ENCODE assay signal across 23 cellular contexts in the genomic region with DNA sequence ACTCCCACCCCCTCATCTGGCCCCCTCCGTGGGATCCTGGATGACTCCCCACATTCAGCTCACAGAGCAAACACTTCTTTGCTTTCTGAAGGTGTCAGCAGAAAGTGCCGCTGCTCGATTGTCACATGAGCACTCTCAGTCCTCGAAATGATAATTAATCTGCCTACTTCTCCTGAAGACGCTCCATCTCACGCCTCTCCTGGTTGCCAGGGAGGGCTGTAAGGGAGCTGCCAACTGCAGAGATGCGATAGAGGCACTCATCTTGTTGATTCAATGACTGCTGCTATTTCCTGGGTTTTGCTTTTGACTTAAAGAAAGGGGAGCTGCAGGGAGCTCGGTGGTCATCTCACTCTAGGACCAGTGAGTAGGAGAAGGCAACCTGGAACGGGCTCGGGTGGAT.
DNase-seq lines count a peak whose midpoint lies in the region; ATAC-seq, FAIRE-seq and TF ChIP-seq lines count a peak whose summit lies in the region.
"Had no signal": no experiment of that assay in that cellular context is flagged by ENCODE, and none has a peak within 500 bp of the region (broad histone marks: within the 10 kb centered on the region; RNA-seq: fewer than 3 reads in every experiment).

No MANE protein-coding gene starts in this region.

- H3K4me3 Mint-ChIP-seq in stimulated activated effector memory CD8-positive, alpha-beta T cell treated with anti-CD3 and anti-CD28 coated beads, Interleukin-12 subunit alpha, Interleukin-12 subunit beta, amount 100 ng/mL, for 72 hours: no peak overlapping the region
- H3K4me3 Mint-ChIP-seq: activated CD8-positive, alpha-beta T cell treated with anti-CD3 and anti-CD28 coated beads, Interleukin-2, amount 10 ng/mL, durations not matched to agents 7 days and 5 days; activated naive CD8-positive, alpha-beta T cell treated with anti-CD3 and anti-CD28 coated beads for 36 hours; activated T-cell treated with anti-CD3 and anti-CD28 coated beads, Interleukin-2, amount 50 U/mL, for 72 hours; natural killer cell treated with Interleukin-12 subunit alpha and Interleukin-12 subunit beta and Interleukin-15 and Interleukin-18, amount 100 ng/mL, for 72 hours had no signal

- H3K27ac ChIP-seq in coronary artery: no peak overlapping the region
- H3K27ac ChIP-seq: A549, breast epithelium, heart right ventricle, vagina had no signal

- H3K4me3 ChIP-seq in coronary artery: no peak overlapping the region
- H3K4me3 ChIP-seq: A549, breast epithelium, heart right ventricle, vagina had no signal

- no peaks in the 10 kb centered on the region for H3K9me3 Mint-ChIP-seq in stimulated activated effector memory CD8-positive, alpha-beta T cell treated with anti-CD3 and anti-CD28 coated beads, Interleukin-12 subunit alpha, Interleukin-12 subunit beta, amount 100 ng/mL, for 72 hours
- H3K9me3 Mint-ChIP-seq: activated naive CD8-positive, alpha-beta T cell treated with anti-CD3 and anti-CD28 coated beads for 36 hours; activated T-cell treated with anti-CD3 and anti-CD28 coated beads, Interleukin-2, amount 50 U/mL, for 72 hours; natural killer cell treated with Interleukin-12 subunit alpha and Interleukin-12 subunit beta and Interleukin-15 and Interleukin-18, amount 100 ng/mL, for 72 hours had no signal

- no peak for ATAC-seq in stimulated activated effector memory CD8-positive, alpha-beta T cell treated with anti-CD3 and anti-CD28 coated beads, Interleukin-12 subunit alpha, Interleukin-12 subunit beta, amount 100 ng/mL, for 72 hours
- ATAC-seq in GM18861 (IDR thresholded peaks at IDR 0.05; ENCODE audit: unreplicated experiment): no peak
- ATAC-seq: A549; activated CD8-positive, alpha-beta T cell treated with anti-CD3 and anti-CD28 coated beads, Interleukin-2, amount 10 ng/mL, durations not matched to agents 7 days and 5 days; activated T-cell treated with anti-CD3 and anti-CD28 coated beads, Interleukin-2, amount 50 U/mL, for 72 hours; heart right ventricle; natural killer cell treated with Interleukin-12 subunit alpha and Interleukin-12 subunit beta and Interleukin-15 and Interleukin-18, amount 100 ng/mL, for 72 hours; Right ventricle myocardium inferior had no signal

- H3K4me1 Mint-ChIP-seq in stimulated activated effector memory CD8-positive, alpha-beta T cell treated with anti-CD3 and anti-CD28 coated beads, Interleukin-12 subunit alpha, Interleukin-12 subunit beta, amount 100 ng/mL, for 72 hours: no peaks in the 10 kb centered on the region
- H3K4me1 Mint-ChIP-seq: activated naive CD8-positive, alpha-beta T cell treated with anti-CD3 and anti-CD28 coated beads for 36 hours had no signal

- peak; percentile 61 for DNase-seq in NCI-H345 (lab: John Stamatoyannopoulos, UW)
- DNase-seq in NCI-H345 treated with DMSO at 0.1 percent for 48 hours (lab: John Stamatoyannopoulos, UW; ENCODE audit: unreplicated experiment): no peak
- DNase-seq in NCI-H2227 (lab: John Stamatoyannopoulos, UW; ENCODE audit: unreplicated experiment): peak; percentile 40
- peak; percentile 45 for DNase-seq in coronary artery (ENCODE audit: low spot score)
- DNase-seq in stimulated activated effector memory CD8-positive, alpha-beta T cell treated with anti-CD3 and anti-CD28 coated beads, Interleukin-12 subunit alpha, Interleukin-12 subunit beta, amount 100 ng/mL, for 72 hours (ENCODE audit: low spot score in 2 of 2): no peak
- no peak for DNase-seq in MV-4-11 (lab: John Stamatoyannopoulos, UW)
- DNase-seq in HTR-8/SVneo (ENCODE audit: insufficient read length, low spot score): no peak
- DNase-seq: activated CD8-positive, alpha-beta T cell treated with anti-CD3 and anti-CD28 coated beads, Interleukin-2, amount 10 ng/mL, durations not matched to agents 7 days and 5 days; activated naive CD8-positive, alpha-beta T cell treated with anti-CD3 and anti-CD28 coated beads for 36 hours; activated T-cell treated with anti-CD3 and anti-CD28 coated beads, Interleukin-2, amount 50 U/mL, for 72 hours; effector CD4-positive, alpha-beta T cell; heart right ventricle; Karpas-422; mesenchymal stem cell; NCI-H1694 had no signal

- no peak for FAIRE-seq in HTR-8/SVneo (lab: Jason Lieb, UNC)
- FAIRE-seq: A549, GM19239, keratinocyte had no signal

- no peaks in the 10 kb centered on the region for H3K36me3 Mint-ChIP-seq in stimulated activated effector memory CD8-positive, alpha-beta T cell treated with anti-CD3 and anti-CD28 coated beads, Interleukin-12 subunit alpha, Interleukin-12 subunit beta, amount 100 ng/mL, for 72 hours
- H3K36me3 Mint-ChIP-seq: activated naive CD8-positive, alpha-beta T cell treated with anti-CD3 and anti-CD28 coated beads for 36 hours; natural killer cell treated with Interleukin-12 subunit alpha and Interleukin-12 subunit beta and Interleukin-15 and Interleukin-18, amount 100 ng/mL, for 72 hours had no signal

- TF ChIP-seq CTCF in coronary artery (IDR thresholded peaks at IDR 0.05): no peak

- peak overlapping the region; percentile 60 for H3K27ac Mint-ChIP-seq in stimulated activated effector memory CD8-positive, alpha-beta T cell treated with anti-CD3 and anti-CD28 coated beads, Interleukin-12 subunit alpha, Interleukin-12 subunit beta, amount 100 ng/mL, for 72 hours
- H3K27ac Mint-ChIP-seq: activated CD8-positive, alpha-beta T cell treated with anti-CD3 and anti-CD28 coated beads, Interleukin-2, amount 10 ng/mL, durations not matched to agents 7 days and 5 days; activated naive CD8-positive, alpha-beta T cell treated with anti-CD3 and anti-CD28 coated beads for 36 hours; activated T-cell treated with anti-CD3 and anti-CD28 coated beads, Interleukin-2, amount 50 U/mL, for 72 hours; natural killer cell treated with Interleukin-12 subunit alpha and Interleukin-12 subunit beta and Interleukin-15 and Interleukin-18, amount 100 ng/mL, for 72 hours had no signal

Comparison
In these comparisons a context has a peak if more than half of its experiments do, and no peak if none do; other contexts are left out.
1. DNase-seq: peak in NCI-H345 (single experiment), NCI-H2227 (single experiment) and coronary artery (single experiment); none in NCI-H345 treated with DMSO at 0.1 percent for 48 hours (single experiment), stimulated activated effector memory CD8-positive, alpha-beta T cell treated with anti-CD3 and anti-CD28 coated beads, Interleukin-12 subunit alpha, Interleukin-12 subunit beta, amount 100 ng/mL, for 72 hours (0 of 2), MV-4-11 (single experiment) and HTR-8/SVneo (single experiment).